2 cellular contexts compared by ENCODE assay signal in genomic region chr19:51327066-51327985, GRCh38.
TF ChIP-seq lines count a peak whose summit lies in the region.

No MANE protein-coding gene starts in this region.

TF ChIP-seq in GM12891, 5 proteins besides CTCF, POLR2A, EP300 and RAD21:
- TF ChIP-seq SPI1 (IDR thresholded peaks at IDR 0.05; ENCODE audit: low read depth, low read length) (no peak), POLR2AphosphoS5 (IDR thresholded peaks at IDR 0.05; ENCODE audit: low read depth, low read length) (no peak), PAX5 (IDR thresholded peaks at IDR 0.05; ENCODE audit: insufficient read depth, low read length, severe bottlenecking) (no peak), TAF1 (IDR thresholded peaks at IDR 0.05; ENCODE audit: low read depth, low read length) (no peak), POU2F2 (IDR thresholded peaks at IDR 0.05; ENCODE audit: low read depth, low read length) (no peak)

TF ChIP-seq in HepG2, 621 proteins besides CTCF, POLR2A, EP300 and RAD21 (continues in another document):
- no peak for TF ChIP-seq SCMH1 (CRISPR knock-in tag; IDR thresholded peaks at IDR 0.05; ENCODE audit: borderline replicate concordance)
- TF ChIP-seq POLR2G (IDR thresholded peaks at IDR 0.05; ENCODE audit: low read depth, low read length): peak; percentile 28; the same call in 1 of the 2 replicates
- no peak for TF ChIP-seq KAT2B (IDR thresholded peaks at IDR 0.05; ENCODE audit: borderline replicate concordance, low read depth, low read length)
- peak; percentile 66 for TF ChIP-seq HNRNPK (IDR thresholded peaks at IDR 0.05; ENCODE audit: low read depth, low read length, poor library complexity, severe bottlenecking)
- no peak for TF ChIP-seq ZNF414 (CRISPR knock-in tag; IDR thresholded peaks at IDR 0.05)
- 0 out of 4 replicates have a peak, but pooled peaks of 1 of the 2 experiments have one; percentile 42 for TF ChIP-seq HMGXB4 (CRISPR knock-in tag; IDR thresholded peaks at IDR 0.05; ENCODE audit: borderline replicate concordance in 1 of 2, low read depth in 1 of 2)
- TF ChIP-seq MLX (CRISPR knock-in tag; IDR thresholded peaks at IDR 0.05): peak; percentile 22; the same call in 1 of the 2 replicates
- TF ChIP-seq AGO2 (optimal IDR thresholded peaks at IDR 0.05; ENCODE audit: low read depth, low read length): peak; percentile 92
- peak; percentile 62 for TF ChIP-seq RBM39 (IDR thresholded peaks at IDR 0.05; ENCODE audit: low read depth, low read length, poor library complexity, severe bottlenecking)
- no peak for TF ChIP-seq E2F1 (CRISPR knock-in tag; IDR thresholded peaks at IDR 0.05)
- peak; percentile 93 for TF ChIP-seq KDM2A (CRISPR knock-in tag; IDR thresholded peaks at IDR 0.05; ENCODE audit: borderline replicate concordance, low read depth)
- TF ChIP-seq STAG1 (CRISPR knock-in tag; IDR thresholded peaks at IDR 0.05): peak; percentile 27
- TF ChIP-seq THAP11 (CRISPR knock-in tag; IDR thresholded peaks at IDR 0.05): 0 out of 2 replicates have a peak, but pooled peaks have one; percentile 17
- TF ChIP-seq ZNF354B (CRISPR knock-in tag; IDR thresholded peaks at IDR 0.05): peak; percentile 32; the same call in 1 of the 2 replicates
- peak; percentile 48; the same call in 1 of the 2 replicates for TF ChIP-seq SAP130 (CRISPR knock-in tag; IDR thresholded peaks at IDR 0.05; ENCODE audit: low read depth)
- 0 out of 2 replicates have a peak, but pooled peaks have one; percentile 33 for TF ChIP-seq DRAP1 (CRISPR knock-in tag; IDR thresholded peaks at IDR 0.05)
- no peak for TF ChIP-seq SMAD1 (CRISPR knock-in tag; IDR thresholded peaks at IDR 0.05; ENCODE audit: borderline replicate concordance, low read depth)
- TF ChIP-seq MAX (IDR thresholded peaks at IDR 0.05): peak; percentile 61
- TF ChIP-seq IRF2 (CRISPR knock-in tag; IDR thresholded peaks at IDR 0.05): 0 out of 2 replicates have a peak, but pooled peaks have one; percentile 16
- no peak for TF ChIP-seq HOXA7 (CRISPR knock-in tag; IDR thresholded peaks at IDR 0.05)
- peak; percentile 42; the same call in 1 of the 2 replicates for TF ChIP-seq MYC (CRISPR knock-in tag; IDR thresholded peaks at IDR 0.05; ENCODE audit: borderline replicate concordance)
- TF ChIP-seq SP4 (CRISPR knock-in tag; IDR thresholded peaks at IDR 0.05): peak; percentile 38; the same call in 1 of the 2 replicates
- 0 out of 2 replicates have a peak, but pooled peaks have one; percentile 36 for TF ChIP-seq SNAPC2 (CRISPR knock-in tag; IDR thresholded peaks at IDR 0.05)
- TF ChIP-seq FOXO4 (CRISPR knock-in tag; conservative IDR thresholded peaks at IDR 0.05): 0 out of 2 replicates have a peak, but pooled peaks have one; percentile 33
- peak in 1 of 2 experiments; percentile 42; a peak in 1 of 4 replicates for TF ChIP-seq KLF16 (CRISPR knock-in tag; IDR thresholded peaks at IDR 0.05)
- peak; percentile 67; the same call in 1 of the 2 replicates for TF ChIP-seq ZNF776 (CRISPR knock-in tag; IDR thresholded peaks at IDR 0.05)
- TF ChIP-seq HMGXB3 (CRISPR knock-in tag; IDR thresholded peaks at IDR 0.05; ENCODE audit: borderline replicate concordance): 0 out of 2 replicates have a peak, but pooled peaks have one; percentile 38
- TF ChIP-seq RBM22 (optimal IDR thresholded peaks at IDR 0.05; ENCODE audit: low read length): peak; percentile 44
- 0 out of 2 replicates have a peak, but pooled peaks have one; percentile 29 for TF ChIP-seq KDM3A (CRISPR knock-in tag; IDR thresholded peaks at IDR 0.05; ENCODE audit: low read depth)
- peak; percentile 14; the same call in 1 of the 2 replicates for TF ChIP-seq PATZ1 (CRISPR knock-in tag; IDR thresholded peaks at IDR 0.05)
- no peak for TF ChIP-seq FUBP1 (CRISPR knock-in tag; IDR thresholded peaks at IDR 0.05; ENCODE audit: borderline replicate concordance)
- TF ChIP-seq ARNT2 (CRISPR knock-in tag; IDR thresholded peaks at IDR 0.05; ENCODE audit: low read depth): 0 out of 2 replicates have a peak, but pooled peaks have one; percentile 3
- peak; percentile 40; the same call in 1 of the 2 replicates for TF ChIP-seq POLR2AphosphoS5 (IDR thresholded peaks at IDR 0.05; ENCODE audit: low read depth, low read length)
- TF ChIP-seq ZMYM2 (CRISPR knock-in tag; IDR thresholded peaks at IDR 0.05): peak; percentile 29; the same call in 1 of the 2 replicates
- no peak for TF ChIP-seq CENPBD1 (CRISPR knock-in tag; IDR thresholded peaks at IDR 0.05; ENCODE audit: borderline replicate concordance, low read depth)
- TF ChIP-seq TARDBP (CRISPR knock-in tag; IDR thresholded peaks at IDR 0.05): 0 out of 2 replicates have a peak, but pooled peaks have one; percentile 33
- TF ChIP-seq BORCS8-MEF2B (CRISPR knock-in tag; IDR thresholded peaks at IDR 0.05): 0 out of 2 replicates have a peak, but pooled peaks have one; percentile 41
- 0 out of 2 replicates have a peak, but pooled peaks have one; percentile 36 for TF ChIP-seq KDM5B (CRISPR knock-in tag; IDR thresholded peaks at IDR 0.05; ENCODE audit: borderline replicate concordance)
- TF ChIP-seq SP1 (IDR thresholded peaks at IDR 0.05): no peak
- peak; percentile 82; the same call in 1 of the 2 replicates for TF ChIP-seq SP1 (CRISPR knock-in tag; IDR thresholded peaks at IDR 0.05)
- no peak for TF ChIP-seq ADNP (CRISPR knock-in tag; IDR thresholded peaks at IDR 0.05)
- TF ChIP-seq ZBTB20 (CRISPR knock-in tag; IDR thresholded peaks at IDR 0.05; ENCODE audit: borderline replicate concordance, low read depth): 0 out of 2 replicates have a peak, but pooled peaks have one; percentile 20
- peak; percentile 51 for TF ChIP-seq YY1 (IDR thresholded peaks at IDR 0.05; ENCODE audit: insufficient read depth, insufficient replicate concordance, low read depth, low read length)
- 0 out of 2 replicates have a peak, but pooled peaks have one; percentile 34 for TF ChIP-seq ZNF235 (CRISPR knock-in tag; IDR thresholded peaks at IDR 0.05; ENCODE audit: borderline replicate concordance)
- TF ChIP-seq ZNF124 (CRISPR knock-in tag; IDR thresholded peaks at IDR 0.05): 0 out of 2 replicates have a peak, but pooled peaks have one; percentile 27
- 0 out of 2 replicates have a peak, but pooled peaks have one; percentile 23 for TF ChIP-seq SPEN (CRISPR knock-in tag; IDR thresholded peaks at IDR 0.05; ENCODE audit: low read depth)
